ENCODE assay signal across 20 cellular contexts in genomic region chr12:116002890-116003536, GRCh38.
DNase-seq lines count a peak whose midpoint lies in the region; ATAC-seq, FAIRE-seq and TF ChIP-seq lines count a peak whose summit lies in the region.
"Had no signal": no experiment of that assay in that cellular context is flagged by ENCODE, and none has a peak within 500 bp of the region (broad histone marks: within the 10 kb centered on the region; RNA-seq: fewer than 3 reads in every experiment).

No MANE protein-coding gene starts in this region.

- H3K4me3 ChIP-seq in endothelial cell of umbilical vein (replicated peaks in 1 of 3; ENCODE audit: insufficient read depth in 1 of 3, low read depth in 1 of 3, low read length in 3 of 3) (no peak overlapping the region), mesendoderm (ENCODE audit: low read length) (no peak overlapping the region)
- H3K4me3 ChIP-seq: thoracic aorta had no signal

- peak; percentile 33 for FAIRE-seq in endothelial cell of umbilical vein (lab: Jason Lieb, UNC)
- FAIRE-seq: endometrium had no signal

- no peak overlapping the region for H3K56ac ChIP-seq in mesendoderm (ENCODE audit: low read length)

- no CpG with 5 or more reads among the region's 6 CpGs for WGBS in mesendoderm (ENCODE audit: extremely low coverage, insufficient coverage, low lambda C conversion rate)

- H3K36me3 ChIP-seq in endothelial cell of umbilical vein (ENCODE audit: control insufficient read depth in 2 of 2, extremely low read depth in 1 of 2, insufficient read depth in 2 of 2, low read length in 2 of 2) (peaks cover 2 to 7% of the 10 kb centered on the region in 2 experiments), mesendoderm (ENCODE audit: control insufficient read depth, insufficient read depth, low read length) (peaks cover 2% of the 10 kb centered on the region)

- CTCF ChIA-PET in CD4-positive, alpha-beta T cell (lab: Charles Lee) = no interaction called here
- CTCF ChIA-PET in endothelial cell of umbilical vein (lab: Charles Lee) = interaction anchor here (0.6 to 3.1 kb wide), 8 partner anchors 8 to 711 kb away, joined by 3 to 14 read pairs (median 4); no protein-coding TSS in a partner anchor

- intact Hi-C loops in CD4-positive, alpha-beta T cell (cut with DNase I, micrococcal nuclease) = loop anchor here in 1 of 2 experiments (5.0 kb wide), 1 partner anchor 234 kb away; no protein-coding TSS in a partner anchor
- intact Hi-C loops in endothelial cell of umbilical vein (cut with micrococcal nuclease) = no loop called here

- no peak overlapping the region for H2AK5ac ChIP-seq in mesendoderm (ENCODE audit: low read length)

- DNase-seq in CD4-positive, alpha-beta T cell = no peak
- no peak for DNase-seq in endothelial cell of umbilical vein (ENCODE audit: low read depth, low spot score)
- DNase-seq in mesendoderm = peak; percentile 50
- no peak for DNase-seq in DMS53 (lab: John Stamatoyannopoulos, UW)
- DNase-seq in NCI-H1930 (lab: John Stamatoyannopoulos, UW) = no peak
- no peak for DNase-seq in HPDE6-E6E7 (ENCODE audit: extremely low spot score)
- DNase-seq: CD4-positive, alpha-beta memory T cell; kidney glomerular epithelial cell; naive thymus-derived CD8-positive, alpha-beta T cell; NCI-H1436; NCI-H69; right cardiac atrium; T-helper 9 cell had no signal

- POLR2A ChIA-PET in CD4-positive, alpha-beta T cell (lab: Charles Lee) = no interaction called here
- POLR2A ChIA-PET in endothelial cell of umbilical vein (lab: Charles Lee) = no interaction called here

- no peak overlapping the region for H3K4ac ChIP-seq in mesendoderm (ENCODE audit: low read depth, low read length)

- H2BK120ac ChIP-seq in mesendoderm (ENCODE audit: low read depth, low read length) = no peak overlapping the region

- H3K4me3 Mint-ChIP-seq in CD4-positive, alpha-beta T cell = no peak overlapping the region
- H3K4me3 Mint-ChIP-seq: activated T-helper 1 cell treated with anti-CD3 and anti-CD28 coated beads, Interleukin-12 subunit alpha, Interleukin-12 subunit beta, Interleukin-2, Interleukin-4 antibody, amounts not matched to agents 30 ng/mL and 10 ng/mL and 1 ng/mL, durations not matched to agents 14 hours and 24 hours and 36 hours; CD4-positive, alpha-beta memory T cell; memory B cell; naive thymus-derived CD8-positive, alpha-beta T cell had no signal

- no peaks in the 10 kb centered on the region for H4K20me1 ChIP-seq in endothelial cell of umbilical vein (replicated peaks; ENCODE audit: control insufficient read depth, extremely low read depth, insufficient read depth, low read length)

- no TSS peak for BruUV-seq in endothelial cell of umbilical vein (replicated peaks; lab: Mats Ljungman, UMichigan)

- peaks cover 3% of the 10 kb centered on the region for H3K79me1 ChIP-seq in mesendoderm (ENCODE audit: low read length)

- H4K8ac ChIP-seq in mesendoderm (ENCODE audit: low read depth, low read length) = no peak overlapping the region

- no peak overlapping the region for H4K5ac ChIP-seq in mesendoderm (ENCODE audit: low read length)

- H2BK5ac ChIP-seq in mesendoderm (ENCODE audit: low read length) = no peak overlapping the region

- no peak overlapping the region for H3K27ac ChIP-seq in CD4-positive, alpha-beta T cell (ENCODE audit: low read depth, low read length)
- H3K27ac ChIP-seq in endothelial cell of umbilical vein (ENCODE audit: insufficient read depth, low read depth, low read length) (no peak overlapping the region), mesendoderm (ENCODE audit: low read depth, low read length) (no peak overlapping the region)
- H3K27ac ChIP-seq: RWPE1, thoracic aorta had no signal

- dilution Hi-C loops in endothelial cell of umbilical vein (cut with MboI; ENCODE audit: extremely low pct_ligation_motif_present, low sequenced_read_pairs) = no loop called here

- H3K9me3 Mint-ChIP-seq in CD4-positive, alpha-beta T cell = no peaks in the 10 kb centered on the region
- H3K9me3 Mint-ChIP-seq: activated T-helper 1 cell treated with anti-CD3 and anti-CD28 coated beads, Interleukin-12 subunit alpha, Interleukin-12 subunit beta, Interleukin-2, Interleukin-4 antibody, amounts not matched to agents 30 ng/mL and 10 ng/mL and 1 ng/mL, durations not matched to agents 14 hours and 24 hours and 36 hours; CD4-positive, alpha-beta memory T cell; memory B cell; naive thymus-derived CD8-positive, alpha-beta T cell had no signal

- TF ChIP-seq RAD21 in Ishikawa (IDR thresholded peaks at IDR 0.05; ENCODE audit: low read depth) = no peak

- H3K18ac ChIP-seq in mesendoderm (ENCODE audit: low read length) = no peak overlapping the region

- no peak for ATAC-seq in CD4-positive, alpha-beta T cell (ENCODE audit: poor library complexity)
- ATAC-seq: naive thymus-derived CD8-positive, alpha-beta T cell; right cardiac atrium; SK-N-SH treated with all-trans-retinoic acid at 6 μM for 48 hours had no signal

- no peak for TF ChIP-seq POLR2A in endothelial cell of umbilical vein (IDR thresholded peaks at IDR 0.05; ENCODE audit: low read depth, low read length)

- H3K79me2 ChIP-seq in endothelial cell of umbilical vein (ENCODE audit: control insufficient read depth, insufficient read depth, low read length) (no peaks in the 10 kb centered on the region), mesendoderm (ENCODE audit: control insufficient read depth, insufficient read depth, low read length) (no peaks in the 10 kb centered on the region)

- no peak overlapping the region for H2BK15ac ChIP-seq in mesendoderm (replicated peaks; ENCODE audit: low read depth)

- H3K9ac ChIP-seq in endothelial cell of umbilical vein (replicated peaks; ENCODE audit: extremely low read depth, insufficient read depth, low read length) = no peak overlapping the region
- no peak overlapping the region for H3K9ac ChIP-seq in mesendoderm (ENCODE audit: low read length)

- H3K23ac ChIP-seq in mesendoderm (ENCODE audit: low read length) = no peak overlapping the region

- no peak for TF ChIP-seq CTCF in CD4-positive, alpha-beta T cell (IDR thresholded peaks at IDR 0.05)
- no peak for TF ChIP-seq CTCF in endothelial cell of umbilical vein (IDR thresholded peaks at IDR 0.05; ENCODE audit: extremely low read depth in 1 of 2, insufficient read depth in 1 of 2, low read depth in 1 of 2, low read length in 2 of 2)

- no peak overlapping the region for H2AFZ ChIP-seq in endothelial cell of umbilical vein (ENCODE audit: low read depth, low read length)

- H3K9me1 ChIP-seq in endothelial cell of umbilical vein (replicated peaks; ENCODE audit: control insufficient read depth, extremely low read depth, insufficient read depth, low read length) = no peaks in the 10 kb centered on the region

- TF ChIP-seq EP300 in Ishikawa (IDR thresholded peaks at IDR 0.05; ENCODE audit: borderline replicate concordance) = no peak

- H3K27me3 Mint-ChIP-seq in CD4-positive, alpha-beta T cell = no peaks in the 10 kb centered on the region
- H3K27me3 Mint-ChIP-seq: CD4-positive, alpha-beta memory T cell; memory B cell; naive thymus-derived CD8-positive, alpha-beta T cell had no signal

- peak overlapping the region; percentile 8 for H3K27ac Mint-ChIP-seq in CD4-positive, alpha-beta T cell
- H3K27ac Mint-ChIP-seq: activated T-helper 1 cell treated with anti-CD3 and anti-CD28 coated beads, Interleukin-12 subunit alpha, Interleukin-12 subunit beta, Interleukin-2, Interleukin-4 antibody, amounts not matched to agents 30 ng/mL and 10 ng/mL and 1 ng/mL, durations not matched to agents 14 hours and 24 hours and 36 hours; memory B cell had no signal

- H3K9me3 ChIP-seq in CD4-positive, alpha-beta T cell (ENCODE audit: control insufficient read depth, low read length) = no peaks in the 10 kb centered on the region
- no peaks in the 10 kb centered on the region for H3K9me3 ChIP-seq in endothelial cell of umbilical vein (replicated peaks; ENCODE audit: control insufficient read depth, insufficient read depth, low read length)
- H3K9me3 ChIP-seq: thoracic aorta had no signal

- H3K27me3 ChIP-seq in CD4-positive, alpha-beta T cell (ENCODE audit: control insufficient read depth, insufficient read depth, low read length) = no peaks in the 10 kb centered on the region
- H3K27me3 ChIP-seq in endothelial cell of umbilical vein (ENCODE audit: control insufficient read depth in 2 of 2, insufficient read depth in 2 of 2, low read length in 2 of 2) (no peaks in the 10 kb centered on the region), mesendoderm (ENCODE audit: insufficient read depth, low read length, poor library complexity) (no peaks in the 10 kb centered on the region)

- H3K36me3 Mint-ChIP-seq in CD4-positive, alpha-beta T cell (ENCODE audit: low read depth) = peaks cover 71% of the 10 kb centered on the region

- peaks cover 23% of the 10 kb centered on the region for H3K4me1 Mint-ChIP-seq in CD4-positive, alpha-beta T cell (ENCODE audit: low read depth)

- H3K4me2 ChIP-seq in endothelial cell of umbilical vein (ENCODE audit: insufficient read depth, low read length) = no peak overlapping the region
- H3K4me2 ChIP-seq in mesendoderm (ENCODE audit: low read length) = no peak overlapping the region

- H3K4me1 ChIP-seq in endothelial cell of umbilical vein (ENCODE audit: control insufficient read depth, extremely low read depth, insufficient read depth, low read length) (no peaks in the 10 kb centered on the region), mesendoderm (ENCODE audit: control insufficient read depth, low read depth, low read length) (no peaks in the 10 kb centered on the region)

TF ChIP-seq in Ishikawa, 13 proteins besides CTCF, POLR2A, EP300 and RAD21 (continues in another document):
- TF ChIP-seq NFIC (IDR thresholded peaks at IDR 0.05) (no peak), CREB1 (IDR thresholded peaks at IDR 0.05; ENCODE audit: low read depth) (no peak), FOXM1 (IDR thresholded peaks at IDR 0.05; ENCODE audit: borderline replicate concordance, low read depth) (no peak), TEAD4 (IDR thresholded peaks at IDR 0.05) (no peak), YY1 (IDR thresholded peaks at IDR 0.05; ENCODE audit: low read depth) (no peak), CEBPB (IDR thresholded peaks at IDR 0.05) (peak; percentile 32; the same call in 1 of the 2 replicates)

TF ChIP-seq in endothelial cell of umbilical vein, 7 proteins besides CTCF, POLR2A, EP300 and RAD21:
- TF ChIP-seq MYC (IDR thresholded peaks at IDR 0.05; ENCODE audit: low read depth, low read length) (no peak), POLR2AphosphoS5 (IDR thresholded peaks at IDR 0.05; ENCODE audit: insufficient read depth, low read depth, low read length) (no peak), FOS (IDR thresholded peaks at IDR 0.05; ENCODE audit: borderline replicate concordance, insufficient read depth, low read length) (no peak), EZH2 (IDR thresholded peaks at IDR 0.05; ENCODE audit: borderline replicate concordance, low read depth, low read length, severe bottlenecking) (no peak), JUN (IDR thresholded peaks at IDR 0.05; ENCODE audit: borderline replicate concordance, insufficient read depth, insufficient read length, low read depth) (no peak), GATA2 (IDR thresholded peaks at IDR 0.05; ENCODE audit: insufficient read depth, insufficient read length, low read depth, low read length) (no peak), MAX (IDR thresholded peaks at IDR 0.05; ENCODE audit: insufficient read depth, insufficient read length) (no peak)
